In genomic region chr6:162157157-162157556, GRCh38 we compare ENCODE assay signal across 12 cellular contexts.
DNase-seq lines count a peak whose midpoint lies in the region; ATAC-seq and TF ChIP-seq lines count a peak whose summit lies in the region.
"Had no signal": no experiment of that assay in that cellular context is flagged by ENCODE, and none has a peak within 500 bp of the region (broad histone marks: within the 10 kb centered on the region; RNA-seq: fewer than 3 reads in every experiment).

No MANE protein-coding gene starts in this region.

- H3K27ac Mint-ChIP-seq in osteocyte (ENCODE audit: unreplicated experiment), result peak overlapping the region; percentile 20
- H3K27ac Mint-ChIP-seq: activated T-helper 1 cell treated with anti-CD3 and anti-CD28 coated beads, Interleukin-12 subunit alpha, Interleukin-12 subunit beta, Interleukin-2, Interleukin-4 antibody, amounts not matched to agents 30 ng/mL and 10 ng/mL and 1 ng/mL, durations not matched to agents 14 hours and 24 hours and 36 hours; CD8-positive, alpha-beta T cell; T-helper 1 cell treated with Interleukin-12 subunit alpha and Interleukin-12 subunit beta and Interleukin-4 antibody, amounts not matched to agents 30 μg/mL and 1 μg/mL, for 36 hours had no signal

- TF ChIP-seq CTCF in osteocyte (IDR thresholded peaks at IDR 0.05), result no peak

- H3K4me1 Mint-ChIP-seq in osteocyte (ENCODE audit: unreplicated experiment), result peaks cover 32% of the 10 kb centered on the region

- no peaks in the 10 kb centered on the region for H3K9me3 Mint-ChIP-seq in osteocyte (ENCODE audit: unreplicated experiment)
- H3K9me3 Mint-ChIP-seq: activated T-helper 1 cell treated with anti-CD3 and anti-CD28 coated beads, Interleukin-12 subunit alpha, Interleukin-12 subunit beta, Interleukin-2, Interleukin-4 antibody, amounts not matched to agents 30 ng/mL and 10 ng/mL and 1 ng/mL, durations not matched to agents 14 hours and 24 hours and 36 hours; CD8-positive, alpha-beta T cell; T-helper 1 cell treated with Interleukin-12 subunit alpha and Interleukin-12 subunit beta and Interleukin-4 antibody, amounts not matched to agents 30 μg/mL and 1 μg/mL, for 36 hours had no signal

- H3K4me3 Mint-ChIP-seq in osteocyte (ENCODE audit: unreplicated experiment), result no peak overlapping the region
- H3K4me3 Mint-ChIP-seq: activated T-helper 1 cell treated with anti-CD3 and anti-CD28 coated beads, Interleukin-12 subunit alpha, Interleukin-12 subunit beta, Interleukin-2, Interleukin-4 antibody, amounts not matched to agents 30 ng/mL and 10 ng/mL and 1 ng/mL, durations not matched to agents 14 hours and 24 hours and 36 hours; CD8-positive, alpha-beta T cell; T-helper 1 cell treated with Interleukin-12 subunit alpha and Interleukin-12 subunit beta and Interleukin-4 antibody, amounts not matched to agents 30 μg/mL and 1 μg/mL, for 36 hours had no signal

- no peak for DNase-seq in osteocyte (ENCODE audit: extremely low spot score, unreplicated experiment)
- DNase-seq in activated CD8-positive, alpha-beta memory T cell treated with anti-CD3 and anti-CD28 coated beads for 24 hours, result no peak
- DNase-seq in Kasumi-1 (lab: John Stamatoyannopoulos, UW), result no peak
- DNase-seq in caudate nucleus (lab: John Stamatoyannopoulos, UW), result no peak
- DNase-seq: activated CD4-positive, alpha-beta T cell treated with anti-CD3 and anti-CD28 coated beads, Interleukin-2, amount 50 U/mL, for 4 hours; CD8-positive, alpha-beta T cell; NCI-H2227 treated with DMSO at 0.1 percent for 48 hours had no signal

- no peaks in the 10 kb centered on the region for H3K36me3 Mint-ChIP-seq in osteocyte (ENCODE audit: unreplicated experiment)
- H3K36me3 Mint-ChIP-seq: CD8-positive, alpha-beta T cell had no signal

- H3K27me3 Mint-ChIP-seq in osteocyte (ENCODE audit: unreplicated experiment), result no peaks in the 10 kb centered on the region

- ATAC-seq in GM18870 (IDR thresholded peaks at IDR 0.05; ENCODE audit: unreplicated experiment) (peak; percentile 97), GM21717 (IDR thresholded peaks at IDR 0.05; ENCODE audit: unreplicated experiment) (peak; percentile 91), HG03565 (IDR thresholded peaks at IDR 0.05; ENCODE audit: unreplicated experiment) (peak; percentile 74)
- ATAC-seq: CD8-positive, alpha-beta T cell had no signal

- H3K27ac ChIP-seq in caudate nucleus (ENCODE audit: low read depth, low read length), result no peak overlapping the region
